Comparison of ENCODE assay signal across 8 cellular contexts in the genomic region with DNA sequence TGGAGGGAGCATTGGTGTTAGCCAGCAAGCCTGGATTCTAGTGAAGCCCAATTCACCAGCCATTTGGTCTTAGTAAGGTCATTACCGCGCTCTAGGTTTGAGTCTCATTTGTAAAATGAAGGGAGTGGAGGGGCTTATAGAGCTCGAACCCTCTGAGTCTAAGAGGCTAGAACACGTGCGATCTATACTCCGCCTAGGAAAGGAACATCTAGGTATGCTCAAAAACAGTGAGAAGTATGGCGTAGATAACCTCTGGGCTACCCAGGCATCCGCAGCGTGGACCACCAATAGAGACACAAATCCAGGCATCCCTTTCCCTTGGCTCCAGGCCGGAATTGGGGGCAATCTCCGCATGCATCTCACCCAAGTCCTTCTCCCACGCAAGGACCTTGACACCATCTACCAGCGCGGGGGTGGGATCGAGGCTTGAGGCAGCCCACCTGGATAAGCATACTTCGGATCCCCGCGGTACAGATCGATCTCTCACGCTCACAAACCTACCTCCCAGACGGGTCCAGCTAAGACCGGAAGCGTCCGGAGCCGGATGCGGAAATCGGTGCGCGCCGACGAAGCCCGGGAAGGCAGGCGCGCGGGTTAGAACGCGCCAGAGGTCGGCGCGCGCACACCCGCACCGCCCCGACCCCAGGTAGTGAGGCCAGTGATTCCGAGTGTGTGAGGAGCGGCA. TPM values are rescaled to one million over a fixed set of nuclear protein-coding genes. Genes with fewer than 3 reads are reported as not detected.
DNase-seq lines count a peak whose midpoint lies in the region; ATAC-seq and TF ChIP-seq lines count a peak whose summit lies in the region.

Gene METTL25B (plus strand): TSS at position 556 of the 685 bp plus-strand sequence. CDS start 636 bp downstream, outside the sequence.

- no peaks in the 10 kb centered on the region for H3K27me3 Mint-ChIP-seq in Calu3 (ENCODE audit: unreplicated experiment)

- H3K27ac ChIP-seq in muscle layer of duodenum (ENCODE audit: low read length), result peak within 1 kb of the TSS; percentile 98
- H3K27ac ChIP-seq in stomach smooth muscle (ENCODE audit: low read length), result peak within 1 kb of the TSS; percentile 99

- CTCF ChIA-PET in Calu3 (lab: Charles Lee), result interaction anchor here (0.6 to 5.1 kb wide), 19 partner anchors 9 to 955 kb away, joined by 3 to 199 read pairs (median 5); partner anchors contain the start of genes INSRR, MRPL24, NTRK1 and PRCC

- peaks cover 28% of the 10 kb centered on the region for H3K4me1 Mint-ChIP-seq in Calu3 (ENCODE audit: low read depth, unreplicated experiment)

- H3K4me1 ChIP-seq in muscle layer of duodenum (ENCODE audit: control insufficient read depth in 1 of 2, insufficient read depth in 2 of 2, low read length in 2 of 2) (peaks cover 27 to 37% of the 10 kb centered on the region in 2 donors), stomach smooth muscle (ENCODE audit: control insufficient read depth, insufficient read depth, low read length) (peaks cover 39% of the 10 kb centered on the region)

- TF ChIP-seq POLR2A in erythroblast (IDR thresholded peaks at IDR 0.05; ENCODE audit: low read length), result peak; percentile 55

- no peaks in the 10 kb centered on the region for H3K27me3 ChIP-seq in muscle layer of duodenum (ENCODE audit: low read depth, low read length)
- H3K27me3 ChIP-seq in stomach smooth muscle (ENCODE audit: control insufficient read depth in 1 of 2, insufficient read depth in 2 of 2, low read length in 2 of 2), result no peaks in the 10 kb centered on the region

- H3K36me3 Mint-ChIP-seq in Calu3 (ENCODE audit: insufficient read depth, unreplicated experiment), result peaks cover 6% of the 10 kb centered on the region

- intact Hi-C loops in Calu3 (cut with micrococcal nuclease; ENCODE audit: unreplicated experiment), result loop anchor here (2.0 to 5.0 kb wide), 4 partner anchors 21 to 133 kb away; partner anchors contain the start of genes NTRK1 and PRCC

- no peaks in the 10 kb centered on the region for H3K9me3 Mint-ChIP-seq in Calu3 (ENCODE audit: low read depth, unreplicated experiment)

- DNase-seq in Calu3, result peak; percentile 85
- peak; percentile 67 to 90 for DNase-seq in NOMO-1 (lab: John Stamatoyannopoulos, UW; ENCODE audit: unreplicated experiment in 2 of 2)
- peak; percentile 64 for DNase-seq in activated CD8-positive, alpha-beta memory T cell treated with anti-CD3 and anti-CD28 coated beads, Interleukin-2, amount 50 U/mL, for 4 hours
- peak; percentile 93 for DNase-seq in erythroblast (lab: John Stamatoyannopoulos, UW)

- H3K9me3 ChIP-seq in muscle layer of duodenum (ENCODE audit: control insufficient read depth in 1 of 2, low read length in 2 of 2) (no peaks in the 10 kb centered on the region), stomach smooth muscle (ENCODE audit: control insufficient read depth in 2 of 2, low read length in 2 of 2) (no peaks in the 10 kb centered on the region)

- no peak within 1 kb of the TSS for H3K4me3 Mint-ChIP-seq in Calu3 (ENCODE audit: low read depth, unreplicated experiment)

- TF ChIP-seq CTCF in Calu3 (IDR thresholded peaks at IDR 0.05; ENCODE audit: unreplicated experiment), result no peak

- ATAC-seq in GM19397 (IDR thresholded peaks at IDR 0.05; ENCODE audit: unreplicated experiment), result peak; percentile 54
- ATAC-seq in HG03469 (IDR thresholded peaks at IDR 0.05; ENCODE audit: unreplicated experiment), result peak; percentile 29

- TSS peak; percentile 76 for BruUV-seq in Calu3 (replicated peaks; lab: Mats Ljungman, UMichigan)

- peaks cover 22 to 25% of the 10 kb centered on the region in 2 donors for H3K36me3 ChIP-seq in muscle layer of duodenum (ENCODE audit: control insufficient read depth in 1 of 2, insufficient read depth in 2 of 2, low read length in 2 of 2)
- peaks cover 21 to 25% of the 10 kb centered on the region in 2 donors for H3K36me3 ChIP-seq in stomach smooth muscle (ENCODE audit: control insufficient read depth in 2 of 2, insufficient read depth in 2 of 2, low read length in 2 of 2)

- H3K9ac ChIP-seq in stomach smooth muscle (ENCODE audit: low read length in 2 of 2), result peak within 1 kb of the TSS; percentile 96 to 99

- H3K4me3 ChIP-seq in muscle layer of duodenum (ENCODE audit: low read depth in 1 of 2, low read length in 2 of 2), result peak within 1 kb of the TSS; percentile 94 to 96
- peak within 1 kb of the TSS; percentile 88 to 99 for H3K4me3 ChIP-seq in stomach smooth muscle (ENCODE audit: low read length in 2 of 2)

- no peak within 1 kb of the TSS for H3K27ac Mint-ChIP-seq in Calu3 (ENCODE audit: unreplicated experiment)

RNA-seq across cellular contexts. Expression of gene METTL25B, which starts in this region (rescaled TPM):
- 52.7 and 63.8 TPM in 2 replicates for total RNA-seq in Calu3 (2022)

Comparison
In these comparisons a context has a peak if more than half of its experiments do, and no peak if none do; other contexts are left out.
1. Peak in every context shown above with its lines: DNase-seq, ATAC-seq, H3K4me3 ChIP-seq and H3K27ac ChIP-seq.